Comparison of ENCODE assay signal across 15 cellular contexts in the genomic region with DNA sequence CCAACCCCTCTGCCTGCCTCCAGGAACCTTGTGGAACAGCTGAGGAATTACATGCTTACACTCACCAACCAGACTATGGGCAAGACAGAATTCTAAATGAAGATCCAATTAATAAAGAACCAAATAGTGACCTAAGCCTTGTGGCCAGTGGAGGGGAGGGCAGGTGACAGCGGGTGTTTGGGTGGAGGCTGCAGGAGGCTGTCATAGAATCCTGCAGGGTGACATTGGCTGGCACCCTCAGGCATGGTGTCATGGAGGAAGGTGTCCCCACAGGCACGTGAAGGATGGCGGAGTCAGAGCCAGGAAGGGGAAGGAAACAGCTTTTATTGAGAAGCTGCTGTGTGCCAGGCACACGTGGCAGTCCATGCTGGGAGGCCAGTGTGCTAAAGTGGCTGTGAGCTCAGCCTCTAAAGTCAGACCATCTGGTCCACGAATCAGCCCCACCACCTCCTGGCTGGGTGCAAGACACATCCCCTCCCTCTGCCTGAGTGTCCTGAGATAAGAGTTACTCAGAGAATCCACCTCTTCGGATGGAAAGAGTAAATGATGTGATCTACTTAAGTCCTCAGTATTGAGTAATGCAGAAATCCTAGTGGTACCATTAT. TPM values are rescaled to one million over a fixed set of nuclear protein-coding genes. Genes with fewer than 3 reads are reported as not detected.
A peak's percentile ranks its signal among the peaks of the same experiment; 100 is the strongest.
DNase-seq lines count a peak whose midpoint lies in the region; ATAC-seq, FAIRE-seq and TF ChIP-seq lines count a peak whose summit lies in the region.
"Had no signal": no experiment of that assay in that cellular context is flagged by ENCODE, and none has a peak within 500 bp of the region (broad histone marks: within the 10 kb centered on the region; RNA-seq: fewer than 3 reads in every experiment).

No MANE protein-coding gene starts in this region.

- CTCF ChIA-PET in activated CD4-positive, alpha-beta memory T cell treated with anti-CD3 and anti-CD28 coated beads for 36 hours (lab: Charles Lee): interaction anchor here (0.6 to 2.0 kb wide), 6 partner anchors 13 to 254 kb away, joined by 3 to 6 read pairs (median 4); no protein-coding TSS in a partner anchor

- WGBS in suprapubic skin: 24% methylated on average over 5 of the region's 6 CpGs

- no peak for FAIRE-seq in D721Med (lab: Jason Lieb, UNC)

- peaks cover 28% of the 10 kb centered on the region for H3K4me1 Mint-ChIP-seq in stimulated activated naive CD8-positive, alpha-beta T cell treated with anti-CD3 and anti-CD28 coated beads, Interleukin-15, Interleukin-2, amounts not matched to agents 100 ng/mL and 50 ng/mL, for 24 hours (ENCODE audit: low read depth)
- peaks cover 61% of the 10 kb centered on the region for H3K4me1 Mint-ChIP-seq in stimulated activated naive CD8-positive, alpha-beta T cell treated with anti-CD3 and anti-CD28 coated beads, Interleukin-15, amount 100 ng/mL, for 72 hours
- H3K4me1 Mint-ChIP-seq in activated CD4-positive, alpha-beta memory T cell treated with anti-CD3 and anti-CD28 coated beads for 36 hours (ENCODE audit: low read depth): peaks cover 44% of the 10 kb centered on the region
- H3K4me1 Mint-ChIP-seq: activated naive CD4-positive, alpha-beta T cell treated with anti-CD3 and anti-CD28 coated beads, Interleukin-2, amount 50 U/mL, for 24 hours; central memory CD8-positive, alpha-beta T cell had no signal

- ATAC-seq in stimulated activated naive CD8-positive, alpha-beta T cell treated with anti-CD3 and anti-CD28 coated beads, Interleukin-15, amount 100 ng/mL, for 72 hours: no peak
- ATAC-seq: gastroesophageal sphincter had no signal

- no peaks in the 10 kb centered on the region for H3K27me3 Mint-ChIP-seq in stimulated activated naive CD8-positive, alpha-beta T cell treated with anti-CD3 and anti-CD28 coated beads, Interleukin-15, Interleukin-2, amounts not matched to agents 100 ng/mL and 50 ng/mL, for 24 hours
- H3K27me3 Mint-ChIP-seq in stimulated activated naive CD8-positive, alpha-beta T cell treated with anti-CD3 and anti-CD28 coated beads, Interleukin-15, amount 100 ng/mL, for 72 hours: no peaks in the 10 kb centered on the region
- H3K27me3 Mint-ChIP-seq in activated CD4-positive, alpha-beta memory T cell treated with anti-CD3 and anti-CD28 coated beads for 36 hours: peaks cover 9% of the 10 kb centered on the region

- H3K4me1 ChIP-seq in right atrium auricular region (peaks cover 0 to 63% of the 10 kb centered on the region in 2 donors), suprapubic skin (no peaks in the 10 kb centered on the region), colonic mucosa (no peaks in the 10 kb centered on the region)

- TF ChIP-seq EP300 in suprapubic skin (IDR thresholded peaks at IDR 0.05): no peak

- no peak for TF ChIP-seq POLR2A in suprapubic skin (IDR thresholded peaks at IDR 0.05)

- H3K27me3 ChIP-seq in right atrium auricular region: no peaks in the 10 kb centered on the region
- H3K27me3 ChIP-seq in suprapubic skin: no peaks in the 10 kb centered on the region
- H3K27me3 ChIP-seq in colonic mucosa: no peaks in the 10 kb centered on the region
- H3K27me3 ChIP-seq: gastroesophageal sphincter had no signal

- no peak overlapping the region for H3K4me3 Mint-ChIP-seq in stimulated activated naive CD8-positive, alpha-beta T cell treated with anti-CD3 and anti-CD28 coated beads, Interleukin-15, Interleukin-2, amounts not matched to agents 100 ng/mL and 50 ng/mL, for 24 hours
- H3K4me3 Mint-ChIP-seq in stimulated activated naive CD8-positive, alpha-beta T cell treated with anti-CD3 and anti-CD28 coated beads, Interleukin-15, amount 100 ng/mL, for 72 hours: peak overlapping the region in 1 of 2 donors; percentile 13
- peak overlapping the region; percentile 25 for H3K4me3 Mint-ChIP-seq in activated CD4-positive, alpha-beta memory T cell treated with anti-CD3 and anti-CD28 coated beads for 36 hours
- H3K4me3 Mint-ChIP-seq: activated naive CD4-positive, alpha-beta T cell treated with anti-CD3 and anti-CD28 coated beads, Interleukin-2, amount 50 U/mL, for 24 hours; central memory CD8-positive, alpha-beta T cell; stimulated activated naive B cell treated with anti-CD40 and anti-IgM and Interleukin-4, amounts not matched to agents 10 μg/mL and 1 μg/mL and 100 μg/mL, for 72 hours had no signal

- TF ChIP-seq CTCF in right atrium auricular region (IDR thresholded peaks at IDR 0.05) (no peak), D721Med (IDR thresholded peaks at IDR 0.05; ENCODE audit: insufficient read depth, missing control alignments) (no peak), suprapubic skin (IDR thresholded peaks at IDR 0.05) (no peak), colonic mucosa (IDR thresholded peaks at IDR 0.05) (no peak)

- H3K36me3 ChIP-seq in right atrium auricular region: no peaks in the 10 kb centered on the region
- H3K36me3 ChIP-seq in suprapubic skin: no peaks in the 10 kb centered on the region
- H3K36me3 ChIP-seq in colonic mucosa: no peaks in the 10 kb centered on the region
- H3K36me3 ChIP-seq: gastroesophageal sphincter had no signal

- H3K9me3 Mint-ChIP-seq in stimulated activated naive CD8-positive, alpha-beta T cell treated with anti-CD3 and anti-CD28 coated beads, Interleukin-15, Interleukin-2, amounts not matched to agents 100 ng/mL and 50 ng/mL, for 24 hours: no peaks in the 10 kb centered on the region
- H3K9me3 Mint-ChIP-seq in stimulated activated naive CD8-positive, alpha-beta T cell treated with anti-CD3 and anti-CD28 coated beads, Interleukin-15, amount 100 ng/mL, for 72 hours: peaks cover 0 to 7% of the 10 kb centered on the region in 2 donors
- no peaks in the 10 kb centered on the region for H3K9me3 Mint-ChIP-seq in activated CD4-positive, alpha-beta memory T cell treated with anti-CD3 and anti-CD28 coated beads for 36 hours
- H3K9me3 Mint-ChIP-seq: activated naive CD4-positive, alpha-beta T cell treated with anti-CD3 and anti-CD28 coated beads, Interleukin-2, amount 50 U/mL, for 24 hours; central memory CD8-positive, alpha-beta T cell; stimulated activated naive B cell treated with anti-CD40 and anti-IgM and Interleukin-4, amounts not matched to agents 10 μg/mL and 1 μg/mL and 100 μg/mL, for 72 hours had no signal

- no peaks in the 10 kb centered on the region for H3K36me3 Mint-ChIP-seq in stimulated activated naive CD8-positive, alpha-beta T cell treated with anti-CD3 and anti-CD28 coated beads, Interleukin-15, Interleukin-2, amounts not matched to agents 100 ng/mL and 50 ng/mL, for 24 hours (ENCODE audit: low read depth)
- no peaks in the 10 kb centered on the region for H3K36me3 Mint-ChIP-seq in activated CD4-positive, alpha-beta memory T cell treated with anti-CD3 and anti-CD28 coated beads for 36 hours
- H3K36me3 Mint-ChIP-seq: activated naive CD4-positive, alpha-beta T cell treated with anti-CD3 and anti-CD28 coated beads, Interleukin-2, amount 50 U/mL, for 24 hours; stimulated activated naive B cell treated with anti-CD40 and anti-IgM and Interleukin-4, amounts not matched to agents 10 μg/mL and 1 μg/mL and 100 μg/mL, for 72 hours had no signal

- POLR2A ChIA-PET in activated CD4-positive, alpha-beta memory T cell treated with anti-CD3 and anti-CD28 coated beads for 36 hours (lab: Charles Lee): interaction anchor here (0.6 to 1.2 kb wide), 3 partner anchors 21 to 303 kb away, joined by 3 read pairs; no protein-coding TSS in a partner anchor

- no peak overlapping the region for H3K9ac ChIP-seq in colonic mucosa (ENCODE audit: low read depth in 2 of 2, low read length in 2 of 2)

- no peaks in the 10 kb centered on the region for H3K9me3 ChIP-seq in right atrium auricular region
- H3K9me3 ChIP-seq in suprapubic skin: no peaks in the 10 kb centered on the region
- H3K9me3 ChIP-seq in colonic mucosa: no peaks in the 10 kb centered on the region
- H3K9me3 ChIP-seq: gastroesophageal sphincter had no signal

- H3K27ac Mint-ChIP-seq in stimulated activated naive CD8-positive, alpha-beta T cell treated with anti-CD3 and anti-CD28 coated beads, Interleukin-15, Interleukin-2, amounts not matched to agents 100 ng/mL and 50 ng/mL, for 24 hours: peak overlapping the region; percentile 49
- H3K27ac Mint-ChIP-seq in stimulated activated naive CD8-positive, alpha-beta T cell treated with anti-CD3 and anti-CD28 coated beads, Interleukin-15, amount 100 ng/mL, for 72 hours: peak overlapping the region in 1 of 2 donors; percentile 89
- peak overlapping the region; percentile 89 for H3K27ac Mint-ChIP-seq in activated CD4-positive, alpha-beta memory T cell treated with anti-CD3 and anti-CD28 coated beads for 36 hours
- H3K27ac Mint-ChIP-seq: activated naive CD4-positive, alpha-beta T cell treated with anti-CD3 and anti-CD28 coated beads, Interleukin-2, amount 50 U/mL, for 24 hours; stimulated activated naive B cell treated with anti-CD40 and anti-IgM and Interleukin-4, amounts not matched to agents 10 μg/mL and 1 μg/mL and 100 μg/mL, for 72 hours had no signal

- no peak overlapping the region for H3K4me3 ChIP-seq in right atrium auricular region
- no peak overlapping the region for H3K4me3 ChIP-seq in suprapubic skin
- H3K4me3 ChIP-seq in colonic mucosa: no peak overlapping the region
- H3K4me3 ChIP-seq: gastroesophageal sphincter had no signal

- intact Hi-C loops in activated CD4-positive, alpha-beta memory T cell treated with anti-CD3 and anti-CD28 coated beads for 36 hours (cut with micrococcal nuclease): loop anchor here (1.0 kb wide), 1 partner anchor 48 kb away; no protein-coding TSS in a partner anchor
- intact Hi-C loops in colonic mucosa (cut with DNase I): no loop called here

- peak overlapping the region; percentile 88 to 94 for H3K27ac ChIP-seq in right atrium auricular region
- H3K27ac ChIP-seq in suprapubic skin: no peak overlapping the region
- no peak overlapping the region for H3K27ac ChIP-seq in colonic mucosa
- H3K27ac ChIP-seq: gastroesophageal sphincter had no signal

- DNase-seq in stimulated activated naive CD8-positive, alpha-beta T cell treated with anti-CD3 and anti-CD28 coated beads, Interleukin-15, amount 100 ng/mL, for 72 hours: no peak
- peak; percentile 23 for DNase-seq in activated CD4-positive, alpha-beta memory T cell treated with anti-CD3 and anti-CD28 coated beads for 36 hours
- no peak for DNase-seq in right atrium auricular region (ENCODE audit: low spot score)
- no peak for DNase-seq in D721Med (ENCODE audit: insufficient read length, low spot score)
- DNase-seq in suprapubic skin (ENCODE audit: low spot score in 2 of 2): no peak
- no peak for DNase-seq in colonic mucosa
- DNase-seq in foreskin melanocyte: no peak
- DNase-seq: DND-41; mesenchymal stem cell; stimulated activated naive B cell treated with anti-CD40 and anti-IgM and Interleukin-4, amounts not matched to agents 10 μg/mL and 1 μg/mL and 100 μg/mL, for 72 hours; T-helper 9 cell had no signal

RNA-seq across cellular contexts. Expression of a gene that starts 8.7 kb away (rescaled TPM):
- total RNA-seq in activated CD4-positive, alpha-beta memory T cell treated with anti-CD3 and anti-CD28 coated beads for 36 hours: under 1 TPM; 0.22 to 0.29 TPM
- 100 to 1,000 TPM; 119 to 247 TPM for total RNA-seq in right atrium auricular region
- total RNA-seq in suprapubic skin: 1 to 10 TPM; 1.2 to 3.2 (median 1.7) TPM
- total RNA-seq in colonic mucosa: under 1 TPM in 1 of 2 donors, not detected in 1; 0.11 TPM

Comparison
In these comparisons a context has a peak if more than half of its experiments do, and no peak if none do; other contexts are left out.
1. H3K27ac ChIP-seq: peak in right atrium auricular region (2 of 2); none in suprapubic skin (single experiment) and colonic mucosa (single experiment).
2. RNA of a gene that starts 8.7 kb away (total RNA-seq): 119 to 247 TPM in right atrium auricular region; 1.2 to 3.2 TPM in suprapubic skin, 0.22 to 0.29 TPM in activated CD4-positive, alpha-beta memory T cell treated with anti-CD3 and anti-CD28 coated beads for 36 hours and 0.11 TPM in colonic mucosa; every median in the first group is over 10 times any median in the second.